Comparison of ENCODE assay signal across 8 cellular contexts in the genomic region with DNA sequence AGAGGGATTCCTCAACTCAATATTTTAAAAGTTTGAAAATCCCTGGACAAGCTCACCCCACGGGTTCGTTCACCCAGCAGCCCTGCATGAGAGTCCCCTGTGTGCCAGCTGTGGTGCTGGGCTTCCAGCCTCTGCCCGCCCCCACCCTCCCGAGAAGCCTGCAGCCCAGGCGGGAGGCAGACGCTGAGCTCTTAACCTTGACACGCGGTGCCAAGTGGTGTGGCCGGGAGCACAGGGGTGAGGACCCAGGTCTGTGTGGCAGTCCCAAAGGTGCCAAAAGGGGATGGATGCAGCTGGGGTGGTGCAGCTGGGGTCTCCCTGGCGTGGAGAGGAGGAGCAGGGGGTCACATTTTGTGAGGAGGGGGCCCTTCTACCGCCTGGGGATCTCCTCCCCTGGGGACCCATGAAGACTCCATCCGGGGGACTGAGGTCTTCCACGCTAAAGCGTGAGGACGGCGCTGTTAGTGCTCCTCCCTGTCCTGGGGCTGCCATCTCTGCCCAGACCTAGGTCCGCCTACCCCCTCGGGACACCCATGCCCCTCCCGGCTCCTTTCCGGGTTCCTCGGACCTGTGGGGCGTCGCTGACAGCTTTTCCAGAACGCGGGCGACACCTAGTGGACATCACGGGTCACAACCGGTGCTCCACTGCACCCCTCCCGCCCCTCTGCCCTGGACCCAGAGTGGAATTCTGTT. TPM values are rescaled to one million over a fixed set of nuclear protein-coding genes. Genes with fewer than 3 reads are reported as not detected.
DNase-seq lines count a peak whose midpoint lies in the region; ATAC-seq and TF ChIP-seq lines count a peak whose summit lies in the region.

No MANE protein-coding gene starts in this region.

- no peaks in the 10 kb centered on the region for H3K36me3 ChIP-seq in kidney epithelial cell (ENCODE audit: control insufficient read depth, insufficient read depth, low read length)

- DNase-seq in DMS 273 (lab: John Stamatoyannopoulos, UW; ENCODE audit: unreplicated experiment) (peak; percentile 93), NCI-H2196 (lab: John Stamatoyannopoulos, UW; ENCODE audit: unreplicated experiment) (peak; percentile 89), kidney epithelial cell (ENCODE audit: low read depth) (peak; percentile 21)
- DNase-seq in activated CD4-positive, CD25-positive, alpha-beta regulatory T cell treated with anti-CD3 and anti-CD28 coated beads, Interleukin-2, amount 50 U/mL, for 72 hours: peak; percentile 83
- DNase-seq in central memory CD8-positive, alpha-beta T cell (ENCODE audit: low spot score in 2 of 2): peak; percentile 55 to 73
- peak; percentile 55 to 81 (median 70) for DNase-seq in stimulated activated CD4-positive, alpha-beta T cell treated with anti-CD3 and anti-CD28 coated beads, Interleukin-12 subunit alpha, Interleukin-12 subunit beta, amount 100 ng/mL, for 48 hours (ENCODE audit: low read depth in 2 of 3, low spot score in 1 of 3)

- peak overlapping the region; percentile 26 for H3K4me3 ChIP-seq in kidney epithelial cell (ENCODE audit: low read depth, low read length)

- peak overlapping the region; percentile 71 for H3K4me3 Mint-ChIP-seq in central memory CD8-positive, alpha-beta T cell

- H3K27me3 ChIP-seq in kidney epithelial cell (ENCODE audit: control insufficient read depth, insufficient read depth, low read length): no peaks in the 10 kb centered on the region

- H3K36me3 Mint-ChIP-seq in central memory CD8-positive, alpha-beta T cell (ENCODE audit: insufficient read depth): peaks cover 3% of the 10 kb centered on the region

- peaks cover 17% of the 10 kb centered on the region for H3K4me1 Mint-ChIP-seq in central memory CD8-positive, alpha-beta T cell

- H3K27ac Mint-ChIP-seq in central memory CD8-positive, alpha-beta T cell (ENCODE audit: low read depth): no peak overlapping the region

- H3K27me3 Mint-ChIP-seq in central memory CD8-positive, alpha-beta T cell: no peaks in the 10 kb centered on the region

- TF ChIP-seq CTCF in kidney epithelial cell (IDR thresholded peaks at IDR 0.05; ENCODE audit: insufficient read depth, low read length, poor library complexity, severe bottlenecking): peak; percentile 87

- peak; percentile 65 for ATAC-seq in HG02588 (IDR thresholded peaks at IDR 0.05; ENCODE audit: unreplicated experiment)
- peak; percentile 72 for ATAC-seq in central memory CD8-positive, alpha-beta T cell (replicated peaks; ENCODE audit: extremely low read depth, poor library complexity, severe bottlenecking)
- ATAC-seq in HG02870 (IDR thresholded peaks at IDR 0.05; ENCODE audit: unreplicated experiment): no peak

- H3K9me3 Mint-ChIP-seq in central memory CD8-positive, alpha-beta T cell: no peaks in the 10 kb centered on the region

RNA-seq across cellular contexts. Expression of gene PLA2G2F, which starts 12.9 kb away (rescaled TPM):
- total RNA-seq in kidney epithelial cell: 6.9 and 9.2 TPM in 2 replicates

RNA-seq across cellular contexts. Expression of gene PLA2G2D, which starts 32.7 kb away (rescaled TPM):
- total RNA-seq in kidney epithelial cell: not detected in 2 replicates

RNA-seq across cellular contexts. Expression of gene UBXN10, which starts 33.8 kb away (rescaled TPM):
- 0.96 and 1.6 TPM in 2 replicates for total RNA-seq in kidney epithelial cell

RNA-seq across cellular contexts. Expression of gene PLA2G2C, which starts 34.3 kb away (rescaled TPM):
- not detected in 2 replicates for total RNA-seq in kidney epithelial cell

Comparison
In these comparisons a context has a peak if more than half of its experiments do, and no peak if none do; other contexts are left out.
1. DNase-seq: peak in every context shown above with its lines; median percentile 93 in DMS 273; 89 in NCI-H2196; 83 in activated CD4-positive, CD25-positive, alpha-beta regulatory T cell treated with anti-CD3 and anti-CD28 coated beads, Interleukin-2, amount 50 U/mL, for 72 hours; 70 in stimulated activated CD4-positive, alpha-beta T cell treated with anti-CD3 and anti-CD28 coated beads, Interleukin-12 subunit alpha, Interleukin-12 subunit beta, amount 100 ng/mL, for 48 hours; 64 in central memory CD8-positive, alpha-beta T cell; 21 in kidney epithelial cell.